Comparison of ENCODE assay signal across 18 cellular contexts in genomic region chr3:23738946-23739345, GRCh38.
DNase-seq lines count a peak whose midpoint lies in the region; ATAC-seq and TF ChIP-seq lines count a peak whose summit lies in the region.
"Had no signal": no experiment of that assay in that cellular context is flagged by ENCODE, and none has a peak within 500 bp of the region (broad histone marks: within the 10 kb centered on the region; RNA-seq: fewer than 3 reads in every experiment).

No MANE protein-coding gene starts in this region.

- no TSS peak for BruUV-seq in mammary epithelial cell (replicated peaks; lab: Mats Ljungman, UMichigan)

- intact Hi-C loops in mammary epithelial cell (cut with micrococcal nuclease): no loop called here

- no peak for ATAC-seq in GM21423 (IDR thresholded peaks at IDR 0.05; ENCODE audit: unreplicated experiment)
- ATAC-seq in GM21367 (IDR thresholded peaks at IDR 0.05; ENCODE audit: unreplicated experiment): no peak
- ATAC-seq: activated CD4-positive, alpha-beta T cell treated with anti-CD3 and anti-CD28 coated beads for 36 hours; effector memory CD8-positive, alpha-beta T cell; Panc1 had no signal

- WGBS in mammary epithelial cell (ENCODE audit: low coverage, missing lambda C conversion rate): 8% methylated on average over 3 of the region's 3 CpGs

- DNase-seq in mammary epithelial cell (peak; percentile 85), NCI-H82 treated with DMSO at 0.1 percent for 48 hours (lab: John Stamatoyannopoulos, UW; ENCODE audit: unreplicated experiment) (no peak), HCEC 1CT (no peak)
- DNase-seq: activated CD4-positive, alpha-beta T cell treated with anti-CD3 and anti-CD28 coated beads for 36 hours; effector memory CD8-positive, alpha-beta T cell; hippocampal formation; stimulated activated CD4-positive, alpha-beta T cell treated with anti-CD3 and anti-CD28 coated beads, Interleukin-15, amount 100 ng/mL, for 24 hours; stimulated activated naive CD4-positive, alpha-beta T cell; transverse colon had no signal

- H3K9me3 ChIP-seq in BLaER1 treated with 17β-estradiol and CSF1 and Interleukin-3, amounts not matched to agents 10 nM and 100 nM (replicated peaks in 1 of 11): no peaks in the 10 kb centered on the region
- H3K9me3 ChIP-seq in mammary epithelial cell (replicated peaks; ENCODE audit: insufficient read depth, low read length): no peaks in the 10 kb centered on the region
- H3K9me3 ChIP-seq: adrenal gland, transverse colon had no signal

- H3K27me3 Mint-ChIP-seq in nephron (ENCODE audit: low read depth): peaks cover 40% of the 10 kb centered on the region

- H2AFZ ChIP-seq in mammary epithelial cell (ENCODE audit: low read depth, low read length): no peak overlapping the region

- no peak overlapping the region for H3K4me3 ChIP-seq in BLaER1 treated with 17β-estradiol and CSF1 and Interleukin-3, amounts not matched to agents 10 nM and 100 nM
- H3K4me3 ChIP-seq in mammary epithelial cell (replicated peaks in 1 of 3; ENCODE audit: insufficient read depth in 1 of 3, low read depth in 2 of 3, low read length in 3 of 3): no peak overlapping the region
- H3K4me3 ChIP-seq: adrenal gland, transverse colon had no signal

- peak overlapping the region in 7 of 11 experiments; percentile 30 to 76 (median 61); a peak in 13 of 22 replicates for H3K27ac ChIP-seq in BLaER1 treated with 17β-estradiol and CSF1 and Interleukin-3, amounts not matched to agents 10 nM and 100 nM
- H3K27ac ChIP-seq in mammary epithelial cell (ENCODE audit: insufficient read depth, low read depth, low read length): peak overlapping the region; percentile 98
- H3K27ac ChIP-seq: adrenal gland, transverse colon had no signal

- H3K36me3 ChIP-seq in BLaER1 treated with 17β-estradiol and CSF1 and Interleukin-3, amounts not matched to agents 10 nM and 100 nM: no peaks in the 10 kb centered on the region
- no peaks in the 10 kb centered on the region for H3K36me3 ChIP-seq in mammary epithelial cell (ENCODE audit: insufficient read depth, low read length)
- H3K36me3 ChIP-seq: adrenal gland, transverse colon had no signal

- no peaks in the 10 kb centered on the region for H3K79me2 ChIP-seq in mammary epithelial cell (ENCODE audit: insufficient read depth, low read length)

- peaks cover 52% of the 10 kb centered on the region for H3K4me1 Mint-ChIP-seq in nephron

- H4K20me1 ChIP-seq in BLaER1 treated with 17β-estradiol and CSF1 and Interleukin-3, amounts not matched to agents 10 nM and 100 nM: no peaks in the 10 kb centered on the region
- no peaks in the 10 kb centered on the region for H4K20me1 ChIP-seq in mammary epithelial cell (ENCODE audit: insufficient read depth, low read length)

- TF ChIP-seq CTCF in mammary epithelial cell (conservative IDR thresholded peaks at IDR 0.05 in 1 of 2, IDR thresholded peaks at IDR 0.05 in 1 of 2; ENCODE audit: extremely low read depth in 1 of 2, insufficient read depth in 1 of 2, low read depth in 1 of 2, low read length in 2 of 2) (no peak), nephron (IDR thresholded peaks at IDR 0.05; ENCODE audit: unreplicated experiment in 3 of 3) (no peak)

- no peaks in the 10 kb centered on the region for H3K9me3 Mint-ChIP-seq in nephron
- H3K9me3 Mint-ChIP-seq: effector memory CD8-positive, alpha-beta T cell; memory B cell; neural crest cell had no signal

- dilution Hi-C loops in mammary epithelial cell (cut with HindIII; ENCODE audit: low sequenced_read_pairs): no loop called here

- H3K27me3 ChIP-seq in BLaER1 treated with 17β-estradiol and CSF1 and Interleukin-3, amounts not matched to agents 10 nM and 100 nM: no peaks in the 10 kb centered on the region
- no peaks in the 10 kb centered on the region for H3K27me3 ChIP-seq in mammary epithelial cell (ENCODE audit: insufficient read depth, low read length)

- peak overlapping the region in 1 of 11 experiments; percentile 63; a peak in 3 of 22 replicates for H3K9ac ChIP-seq in BLaER1 treated with 17β-estradiol and CSF1 and Interleukin-3, amounts not matched to agents 10 nM and 100 nM
- H3K9ac ChIP-seq in mammary epithelial cell (ENCODE audit: insufficient read depth, low read length): no peak overlapping the region

- H3K4me3 Mint-ChIP-seq in nephron: no peak overlapping the region
- H3K4me3 Mint-ChIP-seq: activated CD4-positive, alpha-beta T cell treated with anti-CD3 and anti-CD28 coated beads for 36 hours; effector memory CD8-positive, alpha-beta T cell; memory B cell; neural crest cell had no signal

- H3K4me1 ChIP-seq in BLaER1 treated with 17β-estradiol and CSF1 and Interleukin-3, amounts not matched to agents 10 nM and 100 nM: peaks cover 19 to 34% (median 27%) of the 10 kb centered on the region in 10 experiments
- H3K4me1 ChIP-seq in mammary epithelial cell (ENCODE audit: insufficient read depth, low read length): peaks cover 39% of the 10 kb centered on the region

- in situ Hi-C loops in mammary epithelial cell (cut with MboI; ENCODE audit: low sequenced_read_pairs in 2 of 2): no loop called here

- no peaks in the 10 kb centered on the region for H3K36me3 Mint-ChIP-seq in nephron (ENCODE audit: low read depth)
- H3K36me3 Mint-ChIP-seq: memory B cell had no signal

- H3K4me2 ChIP-seq in BLaER1 treated with 17β-estradiol and CSF1 and Interleukin-3, amounts not matched to agents 10 nM and 100 nM: peak overlapping the region in 10 of 11 experiments; percentile 27 to 82 (median 67); a peak in 21 of 22 replicates
- peak overlapping the region; percentile 72 for H3K4me2 ChIP-seq in mammary epithelial cell (ENCODE audit: insufficient read depth, low read depth, low read length)

- no peak for TF ChIP-seq EP300 in Ishikawa (IDR thresholded peaks at IDR 0.05; ENCODE audit: borderline replicate concordance)

- TF ChIP-seq RAD21 in Ishikawa (IDR thresholded peaks at IDR 0.05; ENCODE audit: low read depth): no peak

- peak overlapping the region; percentile 20 to 80 (median 76) for H3K27ac Mint-ChIP-seq in nephron
- H3K27ac Mint-ChIP-seq: activated CD4-positive, alpha-beta T cell treated with anti-CD3 and anti-CD28 coated beads for 36 hours; effector memory CD8-positive, alpha-beta T cell; memory B cell had no signal

- CTCF ChIA-PET in mammary epithelial cell (lab: Charles Lee; ENCODE audit: low non-redundant PET): no interaction called here

TF ChIP-seq in Ishikawa, 13 proteins besides CTCF, POLR2A, EP300 and RAD21:
- no peak for TF ChIP-seq REST (IDR thresholded peaks at IDR 0.05; ENCODE audit: low read depth)
- TF ChIP-seq EGR1 (IDR thresholded peaks at IDR 0.05): no peak
- TF ChIP-seq NFIC (IDR thresholded peaks at IDR 0.05): no peak
- TF ChIP-seq TEAD4 (IDR thresholded peaks at IDR 0.05): peak; percentile 74
- no peak for TF ChIP-seq USF1 (IDR thresholded peaks at IDR 0.05)
